Comparison of ENCODE assay signal across 7 cellular contexts in the genomic region with DNA sequence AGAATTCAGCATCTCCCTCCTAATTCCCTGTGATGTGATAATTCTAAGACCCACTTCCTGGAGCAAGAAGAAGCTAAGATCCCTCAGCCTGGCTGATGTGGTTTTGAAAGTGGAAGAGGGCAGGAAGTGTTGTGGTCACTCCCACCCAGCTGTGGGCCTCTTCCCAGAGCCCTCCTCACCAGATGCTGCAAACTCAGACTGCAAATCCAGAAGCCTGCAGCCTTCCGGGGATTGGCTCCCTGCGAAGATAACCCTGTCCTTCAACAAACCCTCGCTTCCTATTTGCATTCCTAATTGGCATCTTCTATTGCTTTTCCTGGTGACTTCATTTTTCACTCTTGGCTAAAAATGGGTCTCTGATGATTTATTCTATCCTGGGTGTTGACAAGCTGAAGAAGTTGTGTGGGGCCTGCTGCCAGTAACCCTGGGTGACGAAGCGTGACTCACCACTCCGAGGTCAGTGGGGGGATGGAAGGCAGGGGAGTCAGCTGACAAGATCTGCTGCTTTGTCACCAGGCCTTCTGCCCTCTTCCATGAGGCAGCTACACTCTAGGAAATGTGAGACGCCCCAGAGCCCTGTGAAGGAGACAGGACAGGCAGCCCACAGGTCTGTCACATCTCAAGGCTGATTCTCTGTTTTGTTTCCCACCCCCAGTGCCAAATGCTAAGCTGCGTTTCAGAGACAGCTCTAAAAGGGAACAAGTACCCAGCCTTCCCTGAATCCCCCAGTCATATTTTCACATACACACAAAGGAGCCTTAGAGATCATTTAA.
A peak's percentile ranks its signal among the peaks of the same experiment; 100 is the strongest.
DNase-seq lines count a peak whose midpoint lies in the region; ATAC-seq and TF ChIP-seq lines count a peak whose summit lies in the region.

No MANE protein-coding gene starts in this region.

- peak overlapping the region; percentile 61 for H3K4me3 Mint-ChIP-seq in activated CD4-positive, alpha-beta T cell treated with anti-CD3 and anti-CD28 coated beads, Interleukin-2, amount 10 ng/mL, durations not matched to agents 24 days and 14 days

- H3K27ac ChIP-seq in colonic mucosa: peak overlapping the region; percentile 91

- no peaks in the 10 kb centered on the region for H3K27me3 ChIP-seq in colonic mucosa

- no peaks in the 10 kb centered on the region for H3K27me3 Mint-ChIP-seq in activated CD4-positive, alpha-beta T cell treated with anti-CD3 and anti-CD28 coated beads, Interleukin-2, amount 10 ng/mL, durations not matched to agents 24 days and 14 days

- peak overlapping the region in 1 of 2 donors; percentile 48 for H3K9ac ChIP-seq in colonic mucosa (ENCODE audit: low read depth in 2 of 2, low read length in 2 of 2)

- ATAC-seq in GM18868 (IDR thresholded peaks at IDR 0.05; ENCODE audit: unreplicated experiment): peak; percentile 81
- ATAC-seq in HG03196 (IDR thresholded peaks at IDR 0.05; ENCODE audit: unreplicated experiment): peak; percentile 73
- ATAC-seq in left lobe of liver: peak; percentile 68

- no peak for TF ChIP-seq CTCF in colonic mucosa (IDR thresholded peaks at IDR 0.05)

- H3K9me3 Mint-ChIP-seq in activated CD4-positive, alpha-beta T cell treated with anti-CD3 and anti-CD28 coated beads, Interleukin-2, amount 10 ng/mL, durations not matched to agents 24 days and 14 days: peaks cover 5% of the 10 kb centered on the region

- peak overlapping the region; percentile 98 for H3K27ac Mint-ChIP-seq in activated CD4-positive, alpha-beta T cell treated with anti-CD3 and anti-CD28 coated beads, Interleukin-2, amount 10 ng/mL, durations not matched to agents 24 days and 14 days

- DNase-seq in NCI-H524 (lab: John Stamatoyannopoulos, UW) (peak; percentile 98 to 99), colonic mucosa (peak; percentile 93), left lobe of liver (ENCODE audit: low spot score) (peak; percentile 95)
- DNase-seq in activated CD4-positive, alpha-beta T cell treated with anti-CD3 and anti-CD28 coated beads, Interleukin-2, amount 10 ng/mL, durations not matched to agents 24 days and 14 days: peak; percentile 94
- peak; percentile 87 to 90 for DNase-seq in stimulated activated CD4-positive, alpha-beta T cell treated with anti-CD3 and anti-CD28 coated beads, Interleukin-2, amount 100 ng/mL, for 24 hours

- intact Hi-C loops in activated CD4-positive, alpha-beta T cell treated with anti-CD3 and anti-CD28 coated beads, Interleukin-2, amount 10 ng/mL, durations not matched to agents 24 days and 14 days (cut with micrococcal nuclease): loop anchor here (1.0 to 5.0 kb wide), 9 partner anchors 17 to 601 kb away; partner anchors contain the start of genes ADAM10, MINDY2 and SLTM
- intact Hi-C loops in colonic mucosa (cut with DNase I): no loop called here

- H3K4me1 Mint-ChIP-seq in activated CD4-positive, alpha-beta T cell treated with anti-CD3 and anti-CD28 coated beads, Interleukin-2, amount 10 ng/mL, durations not matched to agents 24 days and 14 days: peaks cover 49% of the 10 kb centered on the region

- H3K9me3 ChIP-seq in colonic mucosa: no peaks in the 10 kb centered on the region

- no peaks in the 10 kb centered on the region for H3K36me3 ChIP-seq in colonic mucosa

- H3K4me3 ChIP-seq in colonic mucosa: no peak overlapping the region

- H3K36me3 Mint-ChIP-seq in activated CD4-positive, alpha-beta T cell treated with anti-CD3 and anti-CD28 coated beads, Interleukin-2, amount 10 ng/mL, durations not matched to agents 24 days and 14 days (ENCODE audit: low read depth): peaks cover 3% of the 10 kb centered on the region

- peaks cover 19% of the 10 kb centered on the region for H3K4me1 ChIP-seq in colonic mucosa
